In the genomic region with DNA sequence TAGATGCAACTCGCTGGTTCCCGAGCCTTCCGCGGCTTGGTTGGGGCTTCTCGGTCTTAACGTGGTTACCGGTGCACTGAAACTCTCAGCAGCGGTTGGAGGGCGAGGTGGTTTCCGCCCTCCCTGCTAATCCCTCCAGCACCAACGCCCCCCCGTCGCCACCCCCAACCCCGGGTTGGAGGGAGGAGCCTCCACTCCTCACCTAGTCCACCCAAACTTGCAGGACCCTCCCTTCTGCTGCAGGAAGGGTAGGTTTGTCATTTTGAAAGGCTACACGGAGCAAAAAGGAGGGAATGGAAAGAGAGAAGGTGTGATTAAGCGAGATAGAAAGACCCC, we compare ENCODE assay signal across 15 cellular contexts.
DNase-seq lines count a peak whose midpoint lies in the region; ATAC-seq and TF ChIP-seq lines count a peak whose summit lies in the region.
"Had no signal": no experiment of that assay in that cellular context is flagged by ENCODE, and none has a peak within 500 bp of the region (broad histone marks: within the 10 kb centered on the region; RNA-seq: fewer than 3 reads in every experiment).

No MANE protein-coding gene starts in this region.

- H3K27ac Mint-ChIP-seq in activated CD8-positive, alpha-beta T cell treated with anti-CD3 and anti-CD28 coated beads for 36 hours, result no peak overlapping the region
- H3K27ac Mint-ChIP-seq: activated CD4-positive, alpha-beta T cell treated with anti-CD3 and anti-CD28 coated beads, Interleukin-2, amount 10 ng/mL, durations not matched to agents 24 days and 14 days; activated T-helper 2 cell treated with anti-CD3 and anti-CD28 coated beads, Interferon-gamma antibody, Interleukin-2, Interleukin-4, amounts not matched to agents 10 μg/mL and 5 μg/mL and 100 μg/mL, durations not matched to agents 14 hours and 24 hours and 36 hours; memory B cell had no signal

- no peaks in the 10 kb centered on the region for H3K36me3 Mint-ChIP-seq in activated CD8-positive, alpha-beta T cell treated with anti-CD3 and anti-CD28 coated beads for 36 hours (ENCODE audit: low read depth)
- H3K36me3 Mint-ChIP-seq: memory B cell had no signal

- H3K9me3 Mint-ChIP-seq in activated CD8-positive, alpha-beta T cell treated with anti-CD3 and anti-CD28 coated beads for 36 hours, result no peaks in the 10 kb centered on the region
- H3K9me3 Mint-ChIP-seq: activated CD4-positive, alpha-beta T cell treated with anti-CD3 and anti-CD28 coated beads, Interleukin-2, amount 10 ng/mL, durations not matched to agents 24 days and 14 days; activated T-helper 2 cell treated with anti-CD3 and anti-CD28 coated beads, Interferon-gamma antibody, Interleukin-2, Interleukin-4, amounts not matched to agents 10 μg/mL and 5 μg/mL and 100 μg/mL, durations not matched to agents 14 hours and 24 hours and 36 hours; memory B cell had no signal

- H3K27me3 ChIP-seq in BLaER1 treated with 17β-estradiol and CSF1 and Interleukin-3, amounts not matched to agents 10 nM and 100 nM, result peaks cover 3 to 20% (median 11%) of the 10 kb centered on the region in 11 experiments; a peak in 13 of 22 replicates
- peaks cover 88% of the 10 kb centered on the region for H3K27me3 ChIP-seq in HUES6 (ENCODE audit: control insufficient read depth, insufficient read depth, low read length)
- H3K27me3 ChIP-seq in iPS-18a (ENCODE audit: control insufficient read depth, insufficient read depth, low read length), result peaks cover 81% of the 10 kb centered on the region

- no peaks in the 10 kb centered on the region for H4K20me1 ChIP-seq in BLaER1 treated with 17β-estradiol and CSF1 and Interleukin-3, amounts not matched to agents 10 nM and 100 nM

- peaks cover 0 to 15% (median 9%) of the 10 kb centered on the region in 10 experiments; a peak in 10 of 20 replicates for H3K4me1 ChIP-seq in BLaER1 treated with 17β-estradiol and CSF1 and Interleukin-3, amounts not matched to agents 10 nM and 100 nM
- H3K4me1 ChIP-seq in HUES6 (ENCODE audit: control insufficient read depth, insufficient read depth, low read length), result peaks cover 18% of the 10 kb centered on the region
- peaks cover 23% of the 10 kb centered on the region for H3K4me1 ChIP-seq in iPS-18a (ENCODE audit: control insufficient read depth, low read depth, low read length)
- H3K4me1 ChIP-seq: prostate gland had no signal

- peaks cover 52% of the 10 kb centered on the region for H3K27me3 Mint-ChIP-seq in activated CD8-positive, alpha-beta T cell treated with anti-CD3 and anti-CD28 coated beads for 36 hours

- H3K27ac ChIP-seq in BLaER1 treated with 17β-estradiol and CSF1 and Interleukin-3, amounts not matched to agents 10 nM and 100 nM, result no peak overlapping the region
- H3K27ac ChIP-seq in HUES6 (ENCODE audit: low read depth, low read length), result no peak overlapping the region
- H3K27ac ChIP-seq in iPS-18a (ENCODE audit: low read length), result no peak overlapping the region
- H3K27ac ChIP-seq: C4-2B, heart right ventricle, prostate gland had no signal

- ATAC-seq in activated CD8-positive, alpha-beta T cell treated with anti-CD3 and anti-CD28 coated beads for 36 hours, result no peak

- POLR2A ChIA-PET in activated CD8-positive, alpha-beta T cell treated with anti-CD3 and anti-CD28 coated beads for 36 hours (lab: Charles Lee), result no interaction called here

- peak; percentile 86 for DNase-seq in NCI-H748 treated with DMSO at 0.1 percent for 48 hours (lab: John Stamatoyannopoulos, UW)
- DNase-seq in activated CD4-positive, alpha-beta T cell treated with anti-CD3 and anti-CD28 coated beads, Interleukin-2, amount 50 U/mL, for 4 hours, result no peak
- DNase-seq in activated CD4-positive, alpha-beta T cell treated with anti-CD3 and anti-CD28 coated beads for 1 hour, result no peak
- no peak for DNase-seq in activated naive CD4-positive, alpha-beta T cell treated with anti-CD3 and anti-CD28 coated beads, Interleukin-2, amount 50 U/mL, for 16 hours
- DNase-seq in activated CD8-positive, alpha-beta T cell treated with anti-CD3 and anti-CD28 coated beads for 36 hours, result no peak
- DNase-seq: activated CD4-positive, alpha-beta T cell treated with anti-CD3 and anti-CD28 coated beads, Interleukin-2, amount 10 ng/mL, durations not matched to agents 24 days and 14 days; heart right ventricle; Karpas-422 had no signal

- intact Hi-C loops in activated CD8-positive, alpha-beta T cell treated with anti-CD3 and anti-CD28 coated beads for 36 hours (cut with micrococcal nuclease), result no loop called here

- no peak overlapping the region for H3K4me3 ChIP-seq in BLaER1 treated with 17β-estradiol and CSF1 and Interleukin-3, amounts not matched to agents 10 nM and 100 nM
- H3K4me3 ChIP-seq in HUES6 (ENCODE audit: low read depth, low read length), result peak overlapping the region; percentile 45
- peak overlapping the region; percentile 47 for H3K4me3 ChIP-seq in iPS-18a (ENCODE audit: low read length)
- H3K4me3 ChIP-seq: prostate gland had no signal

- no peaks in the 10 kb centered on the region for H3K4me1 Mint-ChIP-seq in activated CD8-positive, alpha-beta T cell treated with anti-CD3 and anti-CD28 coated beads for 36 hours (ENCODE audit: low read depth)
- H3K4me1 Mint-ChIP-seq: activated CD4-positive, alpha-beta T cell treated with anti-CD3 and anti-CD28 coated beads, Interleukin-2, amount 10 ng/mL, durations not matched to agents 24 days and 14 days had no signal

- CTCF ChIA-PET in activated CD8-positive, alpha-beta T cell treated with anti-CD3 and anti-CD28 coated beads for 36 hours (lab: Charles Lee), result no interaction called here

- 0 out of 22 replicates have a peak overlapping the region, but pooled peaks of 1 of the 11 experiments have one; percentile 36 for H3K9ac ChIP-seq in BLaER1 treated with 17β-estradiol and CSF1 and Interleukin-3, amounts not matched to agents 10 nM and 100 nM
- H3K9ac ChIP-seq in HUES6 (ENCODE audit: low read length), result no peak overlapping the region
- H3K9ac ChIP-seq in iPS-18a (ENCODE audit: low read length), result no peak overlapping the region

- no peak overlapping the region for H3K4me3 Mint-ChIP-seq in activated CD8-positive, alpha-beta T cell treated with anti-CD3 and anti-CD28 coated beads for 36 hours
- H3K4me3 Mint-ChIP-seq: activated CD4-positive, alpha-beta T cell treated with anti-CD3 and anti-CD28 coated beads, Interleukin-2, amount 10 ng/mL, durations not matched to agents 24 days and 14 days; memory B cell had no signal

- peaks cover 15 to 21% (median 17%) of the 10 kb centered on the region in 11 experiments; a peak in 21 of 22 replicates for H3K9me3 ChIP-seq in BLaER1 treated with 17β-estradiol and CSF1 and Interleukin-3, amounts not matched to agents 10 nM and 100 nM (replicated peaks in 1 of 11)
- H3K9me3 ChIP-seq in HUES6 (ENCODE audit: control insufficient read depth, insufficient read depth, low read depth, low read length) (no peaks in the 10 kb centered on the region), iPS-18a (ENCODE audit: control insufficient read depth, low read depth, low read length) (no peaks in the 10 kb centered on the region)
- H3K9me3 ChIP-seq: heart right ventricle, prostate gland had no signal

- no peaks in the 10 kb centered on the region for H3K36me3 ChIP-seq in BLaER1 treated with 17β-estradiol and CSF1 and Interleukin-3, amounts not matched to agents 10 nM and 100 nM
- H3K36me3 ChIP-seq in HUES6 (ENCODE audit: control insufficient read depth, insufficient read depth, low read length) (no peaks in the 10 kb centered on the region), iPS-18a (ENCODE audit: control insufficient read depth, low read depth, low read length) (no peaks in the 10 kb centered on the region)
- H3K36me3 ChIP-seq: heart right ventricle, prostate gland had no signal

- H3K4me2 ChIP-seq in BLaER1 treated with 17β-estradiol and CSF1 and Interleukin-3, amounts not matched to agents 10 nM and 100 nM, result peak overlapping the region in 10 of 11 experiments; percentile 46 to 74 (median 66); a peak in 17 of 22 replicates

- no peak for TF ChIP-seq CTCF in activated CD8-positive, alpha-beta T cell treated with anti-CD3 and anti-CD28 coated beads for 36 hours (IDR thresholded peaks at IDR 0.05)

Comparison
In these comparisons a context has a peak if more than half of its experiments do, and no peak if none do; other contexts are left out.
1. H3K4me3 ChIP-seq: peak in HUES6 (single experiment) and iPS-18a (single experiment); none in BLaER1 treated with 17β-estradiol and CSF1 and Interleukin-3, amounts not matched to agents 10 nM and 100 nM (0 of 10).